In genomic region chrX:10882484-10882883, GRCh38 we compare ENCODE assay signal across 27 cellular contexts.
"Had no signal": no experiment of that assay in that cellular context is flagged by ENCODE, and none has a peak within 500 bp of the region (broad histone marks: within the 10 kb centered on the region; RNA-seq: fewer than 3 reads in every experiment).

No MANE protein-coding gene starts in this region.

- FAIRE-seq: endometrium, islet of Langerhans, keratinocyte had no signal

- H3K9me3 Mint-ChIP-seq: dendritic cell treated with granulocyte-macrophage colony-stimulating factor and Interleukin-4, amounts not matched to agents 40 ng/mL and 50 ng/mL, for 4 days had no signal

- H3K27me3 Mint-ChIP-seq: dendritic cell treated with granulocyte-macrophage colony-stimulating factor and Interleukin-4, amounts not matched to agents 40 ng/mL and 50 ng/mL, for 4 days; effector memory CD8-positive, alpha-beta T cell; naive thymus-derived CD4-positive, alpha-beta T cell had no signal

- H3K36me3 ChIP-seq: esophagus squamous epithelium, gastrocnemius medialis, heart right ventricle, left lung, lower lobe of right lung had no signal

- H3K27me3 ChIP-seq: esophagus squamous epithelium, gastrocnemius medialis, heart right ventricle, left lung had no signal

- H3K27ac Mint-ChIP-seq: dendritic cell treated with granulocyte-macrophage colony-stimulating factor and Interleukin-4, amounts not matched to agents 40 ng/mL and 50 ng/mL, for 4 days; effector memory CD8-positive, alpha-beta T cell; endodermal cell; naive thymus-derived CD4-positive, alpha-beta T cell; natural killer cell had no signal

- ATAC-seq: effector memory CD8-positive, alpha-beta T cell; esophagus mucosa; gastrocnemius medialis; heart right ventricle; left cardiac atrium; left lung; left ventricle myocardium superior; lower lobe of right lung; naive thymus-derived CD4-positive, alpha-beta T cell; natural killer cell had no signal

- DNase-seq: cortex of kidney; effector CD8-positive, alpha-beta T cell; effector memory CD8-positive, alpha-beta T cell; endodermal cell; erythroblast; esophagus squamous epithelium; foreskin fibroblast; foreskin melanocyte; gastrocnemius medialis; glutamatergic neuron; head of caudate nucleus; heart right ventricle; hippocampal formation; left cardiac atrium; left lung; left ventricle myocardium superior; lower lobe of right lung; mesenchymal stem cell; midbrain; naive thymus-derived CD4-positive, alpha-beta T cell; natural killer cell had no signal

- H3K27ac ChIP-seq: epithelial cell of prostate, esophagus squamous epithelium, gastrocnemius medialis, heart right ventricle, left lung, lower lobe of right lung had no signal

- H3K36me3 Mint-ChIP-seq: natural killer cell had no signal

- H3K4me1 Mint-ChIP-seq: endodermal cell; naive thymus-derived CD4-positive, alpha-beta T cell; natural killer cell had no signal

- H3K4me3 ChIP-seq: esophagus squamous epithelium, gastrocnemius medialis, heart right ventricle, left lung, lower lobe of right lung had no signal

- H3K9me3 ChIP-seq: esophagus squamous epithelium, gastrocnemius medialis, heart right ventricle, left lung, lower lobe of right lung had no signal

- H3K4me1 ChIP-seq: esophagus squamous epithelium, gastrocnemius medialis, heart right ventricle, left lung, lower lobe of right lung had no signal

- H3K4me3 Mint-ChIP-seq: dendritic cell treated with granulocyte-macrophage colony-stimulating factor and Interleukin-4, amounts not matched to agents 40 ng/mL and 50 ng/mL, for 4 days; effector memory CD8-positive, alpha-beta T cell; endodermal cell; naive thymus-derived CD4-positive, alpha-beta T cell; natural killer cell had no signal
